8 cellular contexts compared by ENCODE assay signal in genomic region chr15:55846108-55846707, GRCh38.
DNase-seq lines count a peak whose midpoint lies in the region; ATAC-seq and TF ChIP-seq lines count a peak whose summit lies in the region.

No MANE protein-coding gene starts in this region.

- H3K9me3 ChIP-seq in DOHH2 (ENCODE audit: control insufficient read depth, insufficient read depth, low read length) (no peaks in the 10 kb centered on the region), PC-3 (ENCODE audit: low read length) (no peaks in the 10 kb centered on the region), body of pancreas (no peaks in the 10 kb centered on the region)

- H3F3A ChIP-seq in DOHH2 (ENCODE audit: control insufficient read depth, insufficient read depth) (no peaks in the 10 kb centered on the region; the same call in 1 of the 2 replicates), PC-3 (ENCODE audit: low read length, unreplicated experiment) (no peaks in the 10 kb centered on the region)

- ATAC-seq in GM19438 (IDR thresholded peaks at IDR 0.05; ENCODE audit: low read depth, unreplicated experiment) (peak; percentile 77), PC-3 (peak; percentile 58; the same call in 1 of the 2 replicates), body of pancreas (peak; percentile 47), HG02852 (IDR thresholded peaks at IDR 0.05; ENCODE audit: unreplicated experiment) (no peak)

- H3K9ac ChIP-seq in PC-3 (ENCODE audit: low read length): no peak overlapping the region

- H3K4me2 ChIP-seq in DOHH2 (ENCODE audit: low read length): no peak overlapping the region
- no peak overlapping the region for H3K4me2 ChIP-seq in PC-3 (ENCODE audit: low read length)

- H4K20me1 ChIP-seq in DOHH2 (ENCODE audit: control insufficient read depth, insufficient read depth, low read depth, low read length): no peaks in the 10 kb centered on the region
- no peaks in the 10 kb centered on the region for H4K20me1 ChIP-seq in PC-3 (ENCODE audit: low read length)

- 45 to 46% methylated on average over 5 of the region's 5 CpGs for WGBS in body of pancreas, 2 donors

- no peak overlapping the region for H3K27ac ChIP-seq in DOHH2 (ENCODE audit: low read depth, low read length)
- H3K27ac ChIP-seq in PC-3 (ENCODE audit: low read length): no peak overlapping the region
- no peak overlapping the region for H3K27ac ChIP-seq in body of pancreas

- no TSS peak for BruUV-seq in PC-3 (replicated peaks; lab: Mats Ljungman, UMichigan)

- DNase-seq in PC-3: peak; percentile 84
- DNase-seq in body of pancreas: peak; percentile 29 to 70 (median 37)
- peak; percentile 73 for DNase-seq in iPS-NIHi11 (ENCODE audit: low spot score)
- peak; percentile 26 for DNase-seq in stimulated activated CD4-positive, alpha-beta T cell treated with anti-CD3 and anti-CD28 coated beads, Interleukin-2, amount 100 ng/mL, for 4 hours (ENCODE audit: low read depth)

- peak; percentile 83 for TF ChIP-seq RAD21 in Ishikawa (IDR thresholded peaks at IDR 0.05; ENCODE audit: low read depth)

- H3K79me2 ChIP-seq in DOHH2 (ENCODE audit: control insufficient read depth, low read length) (no peaks in the 10 kb centered on the region), PC-3 (ENCODE audit: low read length) (no peaks in the 10 kb centered on the region)

- no peaks in the 10 kb centered on the region for H3K9me2 ChIP-seq in DOHH2 (replicated peaks; ENCODE audit: control insufficient read depth, low read length)
- no peaks in the 10 kb centered on the region for H3K9me2 ChIP-seq in PC-3 (replicated peaks; ENCODE audit: low read length)

- POLR2A ChIA-PET in PC-3 (lab: Charles Lee; ENCODE audit: unreplicated experiment): no interaction called here

- H3K4me3 ChIP-seq in DOHH2 (ENCODE audit: low read length): no peak overlapping the region
- H3K4me3 ChIP-seq in PC-3 (ENCODE audit: low read length): no peak overlapping the region
- H3K4me3 ChIP-seq in body of pancreas: no peak overlapping the region

- H3K4me1 ChIP-seq in DOHH2 (ENCODE audit: control insufficient read depth, low read length) (no peaks in the 10 kb centered on the region), PC-3 (ENCODE audit: insufficient read depth, low read length) (no peaks in the 10 kb centered on the region), body of pancreas (no peaks in the 10 kb centered on the region)

- CTCF ChIA-PET in PC-3 (lab: Charles Lee): interaction anchor here (0.5 to 1.0 kb wide), 5 partner anchors 44 to 317 kb away, joined by 3 to 6 read pairs (median 3); no protein-coding TSS in a partner anchor

- H3K27me3 ChIP-seq in DOHH2 (ENCODE audit: control insufficient read depth, low read length) (no peaks in the 10 kb centered on the region), PC-3 (ENCODE audit: low read length) (no peaks in the 10 kb centered on the region), body of pancreas (no peaks in the 10 kb centered on the region)

- peaks cover 2% of the 10 kb centered on the region; the same call in 1 of the 2 replicates for H3K36me3 ChIP-seq in DOHH2 (ENCODE audit: control insufficient read depth, low read length)
- no peaks in the 10 kb centered on the region; the same call in none of the 2 replicates for H3K36me3 ChIP-seq in PC-3 (ENCODE audit: low read depth, low read length)
- peaks cover 0 to 1% of the 10 kb centered on the region in 2 donors for H3K36me3 ChIP-seq in body of pancreas (replicated peaks in 1 of 2; ENCODE audit: insufficient read depth in 1 of 2, low read depth in 2 of 2)

- peak; percentile 85 for TF ChIP-seq CTCF in DOHH2 (IDR thresholded peaks at IDR 0.05; ENCODE audit: low read depth, low read length, poor library complexity, severe bottlenecking)
- peak; percentile 83 for TF ChIP-seq CTCF in PC-3 (conservative IDR thresholded peaks at IDR 0.05; ENCODE audit: low read depth, low read length)
- TF ChIP-seq CTCF in body of pancreas (IDR thresholded peaks at IDR 0.05): peak; percentile 28 to 83 (median 68)

- no peak overlapping the region for H2AFZ ChIP-seq in PC-3 (ENCODE audit: low read length)

- no peak for TF ChIP-seq POLR2A in body of pancreas (IDR thresholded peaks at IDR 0.05)

- no peak for TF ChIP-seq EP300 in Ishikawa (IDR thresholded peaks at IDR 0.05; ENCODE audit: borderline replicate concordance)

- intact Hi-C loops in PC-3 (cut with micrococcal nuclease): loop anchor here (1.0 to 5.0 kb wide), 2 partner anchors 71 to 198 kb away; no protein-coding TSS in a partner anchor
- intact Hi-C loops in body of pancreas (cut with DNase I): no loop called here

TF ChIP-seq in Ishikawa, 13 proteins besides CTCF, POLR2A, EP300 and RAD21:
- TF ChIP-seq TEAD4 (IDR thresholded peaks at IDR 0.05): no peak
- TF ChIP-seq FOXM1 (IDR thresholded peaks at IDR 0.05; ENCODE audit: borderline replicate concordance, low read depth): no peak

Comparison
In these comparisons a context has a peak if more than half of its experiments do, and no peak if none do; other contexts are left out.
1. DNase-seq: peak in every context shown above with its lines; median percentile 84 in PC-3; 73 in iPS-NIHi11; 37 in body of pancreas; 26 in stimulated activated CD4-positive, alpha-beta T cell treated with anti-CD3 and anti-CD28 coated beads, Interleukin-2, amount 100 ng/mL, for 4 hours.